2 cellular contexts compared by ENCODE assay signal in the genomic region with DNA sequence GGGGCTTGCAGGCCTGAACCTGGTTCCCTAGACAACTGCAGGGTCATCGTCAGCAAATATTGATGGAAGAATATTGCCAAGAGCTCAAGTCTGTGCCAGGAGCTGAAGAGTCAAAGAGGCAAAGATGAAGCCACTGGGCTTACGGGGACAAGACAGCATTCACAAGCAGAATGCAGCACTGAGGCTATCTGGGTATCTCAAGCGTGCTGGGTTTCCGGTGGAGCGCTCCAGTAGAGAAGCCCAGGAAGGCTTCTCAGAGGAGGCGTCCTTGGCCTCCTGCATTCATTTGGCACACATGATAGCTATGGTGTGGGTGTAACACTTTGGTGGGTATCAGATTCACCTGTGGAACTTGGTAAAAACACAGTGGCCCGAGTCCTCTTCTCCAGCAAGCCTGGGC.
TF ChIP-seq lines count a peak whose summit lies in the region.

No MANE protein-coding gene starts in this region.

TF ChIP-seq in A549, 52 proteins besides CTCF, POLR2A, EP300 and RAD21:
- TF ChIP-seq RARB (CRISPR knock-in tag; IDR thresholded peaks at IDR 0.05) (no peak), CHD2 (IDR thresholded peaks at IDR 0.05; ENCODE audit: low read length, partially characterized antibody) (no peak), ZFP36 (IDR thresholded peaks at IDR 0.05; ENCODE audit: borderline replicate concordance, partially characterized antibody) (peak; percentile 52)
TF ChIP-seq in A549: peak in this region for 1.

TF ChIP-seq in IMR-90, 13 proteins besides CTCF, POLR2A, EP300 and RAD21:
- no peak for TF ChIP-seq CEBPB (IDR thresholded peaks at IDR 0.05; ENCODE audit: low read depth, low read length)
- TF ChIP-seq BHLHE40 (IDR thresholded peaks at IDR 0.05; ENCODE audit: low read depth, low read length): no peak
- TF ChIP-seq FOS (IDR thresholded peaks at IDR 0.05; ENCODE audit: low read depth, low read length): no peak
- TF ChIP-seq CHD1 (IDR thresholded peaks at IDR 0.05; ENCODE audit: low read depth, low read length): no peak
- no peak for TF ChIP-seq NFE2L2 (IDR thresholded peaks at IDR 0.05; ENCODE audit: low read depth, low read length)
- TF ChIP-seq, protein P1, sequence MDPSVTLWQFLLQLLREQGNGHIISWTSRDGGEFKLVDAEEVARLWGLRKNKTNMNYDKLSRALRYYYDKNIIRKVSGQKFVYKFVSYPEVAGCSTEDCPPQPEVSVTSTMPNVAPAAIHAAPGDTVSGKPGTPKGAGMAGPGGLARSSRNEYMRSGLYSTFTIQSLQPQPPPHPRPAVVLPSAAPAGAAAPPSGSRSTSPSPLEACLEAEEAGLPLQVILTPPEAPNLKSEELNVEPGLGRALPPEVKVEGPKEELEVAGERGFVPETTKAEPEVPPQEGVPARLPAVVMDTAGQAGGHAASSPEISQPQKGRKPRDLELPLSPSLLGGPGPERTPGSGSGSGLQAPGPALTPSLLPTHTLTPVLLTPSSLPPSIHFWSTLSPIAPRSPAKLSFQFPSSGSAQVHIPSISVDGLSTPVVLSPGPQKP (IDR thresholded peaks at IDR 0.05; ENCODE audit: borderline replicate concordance, low read depth, low read length): no peak
- TF ChIP-seq SMC3 (IDR thresholded peaks at IDR 0.05; ENCODE audit: low read depth, low read length): no peak
